Comparison of ENCODE assay signal across 27 cellular contexts in the genomic region with DNA sequence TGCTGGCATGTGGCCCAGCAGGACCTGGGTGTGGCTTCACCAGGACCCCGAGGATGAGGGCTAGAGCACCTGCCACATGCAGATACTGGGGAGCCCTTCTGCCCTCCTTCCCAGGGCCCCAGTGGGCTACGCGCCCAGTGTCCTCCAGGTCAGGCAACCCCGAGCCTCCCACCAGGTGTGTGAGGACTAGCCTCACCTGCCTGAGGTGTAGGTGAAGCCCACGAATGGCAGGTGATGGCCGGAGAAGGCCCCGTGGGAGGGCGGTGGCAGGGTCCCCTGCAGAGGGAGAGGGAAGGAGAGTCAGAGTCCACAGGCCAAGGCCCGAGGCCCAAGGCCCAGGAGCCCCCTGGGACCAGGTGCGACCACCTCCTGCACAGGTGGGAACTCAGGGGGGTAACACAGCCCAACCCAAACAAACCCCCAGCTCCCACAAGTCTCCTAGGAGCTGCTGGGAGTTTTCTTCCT.
"Had no signal": no experiment of that assay in that cellular context is flagged by ENCODE, and none has a peak within 500 bp of the region (broad histone marks: within the 10 kb centered on the region; RNA-seq: fewer than 3 reads in every experiment).

No MANE protein-coding gene starts in this region.

- FAIRE-seq: islet of Langerhans had no signal

- H3K9me3 Mint-ChIP-seq: immature natural killer cell; memory B cell; naive thymus-derived CD8-positive, alpha-beta T cell; nephron; neural crest cell; stimulated activated memory B cell treated with anti-CD40 and anti-IgM and Interleukin-4, amounts not matched to agents 10 μg/mL and 1 μg/mL and 100 μg/mL, for 72 hours; stimulated activated naive CD8-positive, alpha-beta T cell treated with anti-CD3 and anti-CD28 coated beads, Interleukin-15, amount 100 ng/mL, for 72 hours; type B pancreatic cell had no signal

- H3K27me3 Mint-ChIP-seq: memory B cell; naive thymus-derived CD8-positive, alpha-beta T cell; progenitor cell of endocrine pancreas; stimulated activated memory B cell treated with anti-CD40 and anti-IgM and Interleukin-4, amounts not matched to agents 10 μg/mL and 1 μg/mL and 100 μg/mL, for 72 hours; stimulated activated naive CD8-positive, alpha-beta T cell treated with anti-CD3 and anti-CD28 coated beads, Interleukin-15, amount 100 ng/mL, for 72 hours; type B pancreatic cell had no signal

- H3K4me1 ChIP-seq: left ventricle myocardium inferior, right atrium auricular region, right lobe of liver, tibial nerve had no signal

- H3K36me3 Mint-ChIP-seq: stimulated activated memory B cell treated with anti-CD40 and anti-IgM and Interleukin-4, amounts not matched to agents 10 μg/mL and 1 μg/mL and 100 μg/mL, for 72 hours; type B pancreatic cell had no signal

- H3K27me3 ChIP-seq: neutrophil, ovary, right atrium auricular region, right lobe of liver, tibial nerve, vagina had no signal

- H3K27ac Mint-ChIP-seq: immature natural killer cell; memory B cell; naive thymus-derived CD8-positive, alpha-beta T cell; nephron; progenitor cell of endocrine pancreas; stimulated activated memory B cell treated with anti-CD40 and anti-IgM and Interleukin-4, amounts not matched to agents 10 μg/mL and 1 μg/mL and 100 μg/mL, for 72 hours; stimulated activated naive CD8-positive, alpha-beta T cell treated with anti-CD3 and anti-CD28 coated beads, Interleukin-15, amount 100 ng/mL, for 72 hours; type B pancreatic cell had no signal

- H3K27ac ChIP-seq: left ventricle myocardium inferior, neutrophil, ovary, right atrium auricular region, right lobe of liver, tibial nerve, vagina had no signal

- H3K36me3 ChIP-seq: left ventricle myocardium inferior, neutrophil, ovary, right atrium auricular region, right lobe of liver, tibial nerve had no signal

- DNase-seq: hypothalamus; left ventricle myocardium inferior; occipital lobe; ovary; right lobe of liver; stimulated activated CD4-positive, alpha-beta T cell treated with anti-CD3 and anti-CD28 coated beads, Interleukin-1b, Interleukin-23, amount 100 ng/mL, for 48 hours; stimulated activated CD4-positive, alpha-beta T cell treated with anti-CD3 and anti-CD28 coated beads, Interleukin-2, amount 100 ng/mL, for 48 hours; stimulated activated CD4-positive, alpha-beta T cell treated with anti-CD3 and anti-CD28 coated beads, Interleukin-4, amount 100 ng/mL, for 4 hours; stimulated activated CD8-positive, alpha-beta memory T cell treated with anti-CD3 and anti-CD28 coated beads, Interleukin-4, amount 100 ng/mL, for 48 hours; stimulated activated naive CD4-positive, alpha-beta T cell treated with Interleukin-2 at 50 U/mL for 16 hours; stimulated activated naive CD8-positive, alpha-beta T cell treated with anti-CD3 and anti-CD28 coated beads, Interleukin-15, amount 100 ng/mL, for 72 hours; substantia nigra had no signal

- H3K9me3 ChIP-seq: left ventricle myocardium inferior, neutrophil, ovary, right atrium auricular region, right lobe of liver, tibial nerve, vagina had no signal

- H3K4me3 ChIP-seq: left ventricle myocardium inferior, lung, ovary, right atrium auricular region, right lobe of liver, smooth muscle cell, tibial nerve, vagina had no signal

- H3K4me3 Mint-ChIP-seq: immature natural killer cell; memory B cell; naive thymus-derived CD8-positive, alpha-beta T cell; nephron; neural crest cell; stimulated activated memory B cell treated with anti-CD40 and anti-IgM and Interleukin-4, amounts not matched to agents 10 μg/mL and 1 μg/mL and 100 μg/mL, for 72 hours; stimulated activated naive CD8-positive, alpha-beta T cell treated with anti-CD3 and anti-CD28 coated beads, Interleukin-15, amount 100 ng/mL, for 72 hours; type B pancreatic cell had no signal

- ATAC-seq: naive thymus-derived CD8-positive, alpha-beta T cell; right lobe of liver; stimulated activated memory B cell treated with anti-CD40 and anti-IgM and Interleukin-4, amounts not matched to agents 10 μg/mL and 1 μg/mL and 100 μg/mL, for 72 hours; stimulated activated naive CD8-positive, alpha-beta T cell treated with anti-CD3 and anti-CD28 coated beads, Interleukin-15, amount 100 ng/mL, for 72 hours had no signal

- H3K4me2 ChIP-seq: smooth muscle cell had no signal
